8 cellular contexts compared by ENCODE assay signal in the genomic region with DNA sequence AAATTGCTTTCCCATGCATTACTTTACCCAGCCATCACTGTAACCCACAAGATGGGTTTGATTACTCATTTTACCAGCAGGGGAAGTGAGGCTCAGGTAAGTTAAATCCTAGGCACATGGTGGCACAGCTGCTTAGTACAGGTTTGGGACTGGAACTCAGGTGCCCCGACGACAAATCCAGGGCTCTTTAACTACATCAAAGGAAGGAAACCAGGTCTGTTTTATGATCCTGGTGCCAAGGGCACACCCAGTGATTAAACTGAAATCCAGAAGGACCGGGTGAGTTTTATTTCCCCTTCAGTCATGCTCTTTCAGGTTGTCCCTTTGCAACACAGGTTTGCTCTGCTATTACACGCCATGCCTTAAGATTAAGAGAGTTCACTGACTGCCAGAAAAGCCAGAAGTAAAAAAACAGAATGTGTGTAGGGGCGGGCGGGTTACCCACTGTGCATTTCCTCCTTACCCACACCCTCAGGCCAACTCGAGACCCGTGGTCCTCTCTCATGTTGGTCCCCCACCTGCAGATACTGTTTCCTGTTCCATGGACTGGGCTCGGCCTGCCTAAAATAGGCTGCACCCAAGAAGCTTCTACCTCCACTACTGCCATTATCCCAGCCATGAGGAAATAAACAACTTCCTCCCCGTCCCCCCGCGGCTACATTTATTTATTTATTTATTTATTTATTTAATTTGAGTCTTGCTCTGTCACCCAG. TPM values are rescaled to one million over a fixed set of nuclear protein-coding genes. Genes with fewer than 3 reads are reported as not detected.
DNase-seq lines count a peak whose midpoint lies in the region; ATAC-seq lines count a peak whose summit lies in the region.

No MANE protein-coding gene starts in this region.

- H3K9me3 ChIP-seq in iPS-18c (ENCODE audit: control insufficient read depth, insufficient read depth, low read length) = no peaks in the 10 kb centered on the region

- CTCF ChIA-PET in activated CD4-positive, alpha-beta memory T cell treated with anti-CD3 and anti-CD28 coated beads, Interleukin-2, amount 10 ng/mL, durations not matched to agents 7 days and 5 days (lab: Charles Lee) = interaction anchor here (0.5 to 3.1 kb wide), 6 partner anchors 11 to 229 kb away, joined by 3 to 19 read pairs (median 3); no protein-coding TSS in a partner anchor

- no peaks in the 10 kb centered on the region for H3K27me3 Mint-ChIP-seq in activated CD4-positive, alpha-beta memory T cell treated with anti-CD3 and anti-CD28 coated beads, Interleukin-2, amount 10 ng/mL, durations not matched to agents 7 days and 5 days

- H3K36me3 Mint-ChIP-seq in activated CD4-positive, alpha-beta memory T cell treated with anti-CD3 and anti-CD28 coated beads, Interleukin-2, amount 10 ng/mL, durations not matched to agents 7 days and 5 days (ENCODE audit: low read depth) = peaks cover 6% of the 10 kb centered on the region

- H3K27ac Mint-ChIP-seq in activated CD4-positive, alpha-beta memory T cell treated with anti-CD3 and anti-CD28 coated beads, Interleukin-2, amount 10 ng/mL, durations not matched to agents 7 days and 5 days = peak overlapping the region; percentile 92

- no peaks in the 10 kb centered on the region for H3K9me3 Mint-ChIP-seq in activated CD4-positive, alpha-beta memory T cell treated with anti-CD3 and anti-CD28 coated beads, Interleukin-2, amount 10 ng/mL, durations not matched to agents 7 days and 5 days

- peak overlapping the region; percentile 90 for H3K4me3 Mint-ChIP-seq in activated CD4-positive, alpha-beta memory T cell treated with anti-CD3 and anti-CD28 coated beads, Interleukin-2, amount 10 ng/mL, durations not matched to agents 7 days and 5 days

- peak overlapping the region; percentile 61; the same call in 1 of the 2 replicates for H3K4me3 ChIP-seq in iPS-18c (ENCODE audit: insufficient read depth, low read depth, low read length)

- H3K4me1 Mint-ChIP-seq in activated CD4-positive, alpha-beta memory T cell treated with anti-CD3 and anti-CD28 coated beads, Interleukin-2, amount 10 ng/mL, durations not matched to agents 7 days and 5 days = peaks cover 50% of the 10 kb centered on the region

- peak; percentile 58 for DNase-seq in DMS 273 (lab: John Stamatoyannopoulos, UW; ENCODE audit: unreplicated experiment)
- no peak for DNase-seq in DMS 273 treated with DMSO at 0.1 percent for 48 hours (lab: John Stamatoyannopoulos, UW)
- DNase-seq in activated CD4-positive, alpha-beta memory T cell treated with anti-CD3 and anti-CD28 coated beads, Interleukin-2, amount 10 ng/mL, durations not matched to agents 7 days and 5 days = no peak
- no peak for DNase-seq in stimulated activated naive CD8-positive, alpha-beta T cell treated with anti-CD3 and anti-CD28 coated beads, Interleukin-15, Interleukin-2, amounts not matched to agents 100 U/mL and 50 U/mL, for 24 hours
- no peak for DNase-seq in occipital lobe (lab: John Stamatoyannopoulos, UW)
- DNase-seq in SW 1271 (lab: John Stamatoyannopoulos, UW) = no peak

- POLR2A ChIA-PET in activated CD4-positive, alpha-beta memory T cell treated with anti-CD3 and anti-CD28 coated beads, Interleukin-2, amount 10 ng/mL, durations not matched to agents 7 days and 5 days (lab: Charles Lee) = interaction anchor here (0.7 to 16.2 kb wide), 12 partner anchors 11 to 171 kb away, joined by 3 to 318 read pairs (median 10); a partner anchor contains a TSS

- peak; percentile 3 for ATAC-seq in stimulated activated naive CD8-positive, alpha-beta T cell treated with anti-CD3 and anti-CD28 coated beads, Interleukin-15, Interleukin-2, amounts not matched to agents 100 U/mL and 50 U/mL, for 24 hours
- ATAC-seq in HG03045 (IDR thresholded peaks at IDR 0.05; ENCODE audit: unreplicated experiment) = no peak

RNA-seq across cellular contexts. Expression of a gene that starts 55.2 kb away (rescaled TPM):
- total RNA-seq in activated CD4-positive, alpha-beta memory T cell treated with anti-CD3 and anti-CD28 coated beads, Interleukin-2, amount 10 ng/mL, durations not matched to agents 7 days and 5 days = 10 to 100 TPM; 24.3 to 25.9 TPM
- total RNA-seq in occipital lobe = 18.6 TPM
